ENCODE assay signal across 1 cellular context in the genomic region with DNA sequence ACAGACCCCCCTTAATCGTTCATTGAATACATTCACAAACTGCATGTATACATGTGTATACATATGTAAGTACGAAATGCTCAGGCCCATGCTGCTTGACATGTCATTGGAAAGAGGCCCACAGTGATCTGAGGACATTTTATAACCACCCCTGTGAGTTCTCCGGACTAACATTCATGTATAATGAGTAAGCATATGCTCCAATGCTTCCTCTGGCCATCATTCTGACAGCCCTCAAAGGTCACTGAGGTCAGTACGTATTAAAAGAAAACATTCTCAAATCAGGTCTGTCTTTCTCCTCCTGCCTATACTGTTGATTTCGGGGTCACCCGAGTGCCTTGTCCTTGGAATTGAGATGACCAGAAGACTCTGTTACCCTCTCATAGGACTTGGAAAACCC.
TF ChIP-seq lines count a peak whose summit lies in the region.

No MANE protein-coding gene starts in this region.

TF ChIP-seq in H1, 55 proteins besides CTCF, POLR2A, EP300 and RAD21:
- no peak for TF ChIP-seq HDAC2 (IDR thresholded peaks at IDR 0.05; ENCODE audit: borderline replicate concordance in 1 of 2, low read depth in 2 of 2, low read length in 2 of 2)
- no peak for TF ChIP-seq TAF1 (IDR thresholded peaks at IDR 0.05; ENCODE audit: low read depth, low read length)
- TF ChIP-seq MAFK (IDR thresholded peaks at IDR 0.05; ENCODE audit: low read depth, low read length): no peak
- no peak for TF ChIP-seq SUZ12 (IDR thresholded peaks at IDR 0.05; ENCODE audit: low read length)
- TF ChIP-seq ZNF274 (IDR thresholded peaks at IDR 0.05; ENCODE audit: borderline replicate concordance, extremely low read depth, low read length): no peak
- TF ChIP-seq FOSL1 (IDR thresholded peaks at IDR 0.05; ENCODE audit: insufficient read depth, low read depth, low read length): no peak
- no peak for TF ChIP-seq JUN (IDR thresholded peaks at IDR 0.05; ENCODE audit: low read depth, low read length)
- no peak for TF ChIP-seq SIRT6 (IDR thresholded peaks at IDR 0.05; ENCODE audit: low read length)
- TF ChIP-seq EGR1 (IDR thresholded peaks at IDR 0.05; ENCODE audit: borderline replicate concordance, low read depth, low read length): no peak
- TF ChIP-seq POLR2AphosphoS5 (IDR thresholded peaks at IDR 0.05; ENCODE audit: low read depth, low read length): no peak
- TF ChIP-seq CEBPB (IDR thresholded peaks at IDR 0.05; ENCODE audit: low read depth, low read length): no peak
- no peak for TF ChIP-seq CREB1 (IDR thresholded peaks at IDR 0.05)
